12 cellular contexts compared by ENCODE assay signal in the genomic region with DNA sequence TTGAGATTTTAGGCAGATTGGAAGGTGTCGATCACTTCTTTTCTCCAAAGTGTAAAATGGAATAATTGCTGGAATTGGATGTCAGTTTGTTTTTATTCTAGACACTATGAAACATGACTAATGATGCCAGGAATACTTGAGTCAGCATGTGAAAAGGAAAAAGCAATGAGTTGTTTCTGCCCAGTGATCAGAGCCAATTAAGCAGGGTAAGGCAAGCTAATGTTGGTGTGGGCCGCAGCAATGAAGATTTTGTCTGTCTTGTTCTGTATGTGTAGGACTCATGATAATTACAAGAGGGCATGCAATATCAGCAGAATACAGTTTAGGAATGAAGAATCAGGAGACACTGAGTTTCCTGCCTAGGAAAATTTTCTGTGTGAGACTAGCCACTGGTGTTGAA.
DNase-seq lines count a peak whose midpoint lies in the region; ATAC-seq, FAIRE-seq and TF ChIP-seq lines count a peak whose summit lies in the region.
"Had no signal": no experiment of that assay in that cellular context is flagged by ENCODE, and none has a peak within 500 bp of the region (broad histone marks: within the 10 kb centered on the region; RNA-seq: fewer than 3 reads in every experiment).

No MANE protein-coding gene starts in this region.

- no peaks in the 10 kb centered on the region for H3K79me2 ChIP-seq in HepG2 (ENCODE audit: insufficient read depth, low read length)

- FAIRE-seq in HepG2 (lab: Jason Lieb, UNC) = no peak

- in situ Hi-C loops in G401 (cut with HindIII; ENCODE audit: low sequenced_read_pairs) (no loop called here), HepG2 (cut with HindIII; ENCODE audit: extremely low pct_ligation_motif_present, low pct_unique_long_range_greater_than_20kb) (no loop called here)

- no peak for ATAC-seq in GM21528 (IDR thresholded peaks at IDR 0.05; ENCODE audit: low FRiP score, unreplicated experiment)
- ATAC-seq in GM18867 (IDR thresholded peaks at IDR 0.05; ENCODE audit: unreplicated experiment) = no peak
- no peak for ATAC-seq in HepG2
- ATAC-seq: HCT116 had no signal

- H3K4me2 ChIP-seq in HepG2 (ENCODE audit: low read depth, low read length) = no peak overlapping the region

- TF ChIP-seq POLR2A in HepG2 (IDR thresholded peaks at IDR 0.05; ENCODE audit: insufficient read depth in 1 of 2, low read depth in 2 of 2, low read length in 2 of 2) = no peak

- no peak for TF ChIP-seq CTCF in HepG2 (CRISPR knock-in tag; IDR thresholded peaks at IDR 0.05)

- no TSS peak for BruUV-seq in HepG2 (replicated peaks; lab: Mats Ljungman, UMichigan)

- WGBS in HepG2 (ENCODE audit: low lambda C conversion rate) = 85% methylated on average over 2 of the region's 2 CpGs

- no peaks in the 10 kb centered on the region for H3K36me3 ChIP-seq in HepG2 (replicated peaks in 1 of 2; ENCODE audit: control insufficient read depth in 1 of 2, insufficient read depth in 2 of 2, low read length in 2 of 2)

- no peaks in the 10 kb centered on the region for H3K9me3 ChIP-seq in HepG2 (ENCODE audit: low read length)

- no peak overlapping the region for H3K4me3 ChIP-seq in HepG2 (replicated peaks in 1 of 3; ENCODE audit: insufficient read depth in 1 of 3, low read depth in 2 of 3, low read length in 3 of 3)

- H2AFZ ChIP-seq in HepG2 (ENCODE audit: low read length) = no peak overlapping the region

- CTCF ChIA-PET in HepG2 (lab: Yijun Ruan, JAX; ENCODE audit: low intra/inter-chr PET ratio, low total read pairs) = no interaction called here

- no peaks in the 10 kb centered on the region for H3K27me3 ChIP-seq in HepG2 (ENCODE audit: control insufficient read depth in 1 of 2, insufficient read depth in 2 of 2, low read length in 2 of 2)

- no peak overlapping the region for H3K27ac ChIP-seq in HepG2 (ENCODE audit: extremely low read length, insufficient read depth, low read length)

- no peak for TF ChIP-seq RAD21 in HepG2 (CRISPR knock-in tag; IDR thresholded peaks at IDR 0.05)

- POLR2A ChIA-PET in HepG2 (lab: Yijun Ruan, JAX) = no interaction called here

- no peak overlapping the region for H3K9ac ChIP-seq in HepG2 (ENCODE audit: insufficient read depth, low read depth, low read length)

- no peaks in the 10 kb centered on the region for H3K4me1 ChIP-seq in HepG2 (ENCODE audit: insufficient read depth, low read length)

- intact Hi-C loops in HepG2 (cut with micrococcal nuclease; ENCODE audit: unreplicated experiment) = no loop called here

- TF ChIP-seq EP300 in HepG2 (IDR thresholded peaks at IDR 0.05; ENCODE audit: low read depth in 2 of 2, low read length in 2 of 2) = no peak
- no peak for TF ChIP-seq EP300 in HepG2 (CRISPR knock-in tag; IDR thresholded peaks at IDR 0.05; ENCODE audit: borderline replicate concordance)

- DNase-seq in G401 (ENCODE audit: low spot score) (peak; percentile 22), NCI-H446 treated with DMSO at 0.1 percent for 48 hours (lab: John Stamatoyannopoulos, UW) (peak; percentile 85), dedifferentiated amniotic fluid mesenchymal stem cell (ENCODE audit: extremely low spot score) (peak; percentile 20), non-pigmented ciliary epithelial cell (ENCODE audit: low read depth) (peak; percentile 8), DMS 273 treated with DMSO at 0.1 percent for 48 hours (lab: John Stamatoyannopoulos, UW) (no peak), HepG2 (ENCODE audit: low spot score) (no peak)
- DNase-seq: DMS79; NCI-H1092 treated with DMSO at 0.1 percent for 48 hours; stimulated activated CD4-positive, alpha-beta T cell treated with anti-CD3 and anti-CD28 coated beads, Interleukin-2, amount 100 ng/mL, for 24 hours had no signal

- no peaks in the 10 kb centered on the region for H4K20me1 ChIP-seq in HepG2 (ENCODE audit: insufficient read depth, low read length)

TF ChIP-seq in HepG2, 621 proteins besides CTCF, POLR2A, EP300 and RAD21:
- TF ChIP-seq REL (CRISPR knock-in tag; conservative IDR thresholded peaks at IDR 0.05) (no peak), ZFP41 (CRISPR knock-in tag; IDR thresholded peaks at IDR 0.05; ENCODE audit: borderline replicate concordance) (no peak), ZNF12 (CRISPR knock-in tag; IDR thresholded peaks at IDR 0.05) (no peak), SMC3 (IDR thresholded peaks at IDR 0.05; ENCODE audit: low read length) (no peak), FOXA1 (IDR thresholded peaks at IDR 0.05) (no peak), FOXA1 (CRISPR knock-in tag; IDR thresholded peaks at IDR 0.05) (no peak), BRCA1 (CRISPR knock-in tag; IDR thresholded peaks at IDR 0.05) (no peak), ZNF550 (CRISPR knock-in tag; IDR thresholded peaks at IDR 0.05; ENCODE audit: borderline replicate concordance) (no peak), REPIN1 (CRISPR knock-in tag; IDR thresholded peaks at IDR 0.05; ENCODE audit: borderline replicate concordance, low read depth) (no peak), AKAP8 (CRISPR knock-in tag; IDR thresholded peaks at IDR 0.05) (no peak), CEBPG (CRISPR knock-in tag; IDR thresholded peaks at IDR 0.05) (no peak), SALL1 (CRISPR knock-in tag; IDR thresholded peaks at IDR 0.05) (no peak), ZIK1 (CRISPR knock-in tag; IDR thresholded peaks at IDR 0.05; ENCODE audit: borderline replicate concordance, low read depth) (no peak), HNRNPK (IDR thresholded peaks at IDR 0.05; ENCODE audit: low read depth, low read length, poor library complexity, severe bottlenecking) (no peak), ASH2L (IDR thresholded peaks at IDR 0.05; ENCODE audit: insufficient read length, low read depth, low read length) (no peak)
- TF ChIP-seq, protein P1, sequence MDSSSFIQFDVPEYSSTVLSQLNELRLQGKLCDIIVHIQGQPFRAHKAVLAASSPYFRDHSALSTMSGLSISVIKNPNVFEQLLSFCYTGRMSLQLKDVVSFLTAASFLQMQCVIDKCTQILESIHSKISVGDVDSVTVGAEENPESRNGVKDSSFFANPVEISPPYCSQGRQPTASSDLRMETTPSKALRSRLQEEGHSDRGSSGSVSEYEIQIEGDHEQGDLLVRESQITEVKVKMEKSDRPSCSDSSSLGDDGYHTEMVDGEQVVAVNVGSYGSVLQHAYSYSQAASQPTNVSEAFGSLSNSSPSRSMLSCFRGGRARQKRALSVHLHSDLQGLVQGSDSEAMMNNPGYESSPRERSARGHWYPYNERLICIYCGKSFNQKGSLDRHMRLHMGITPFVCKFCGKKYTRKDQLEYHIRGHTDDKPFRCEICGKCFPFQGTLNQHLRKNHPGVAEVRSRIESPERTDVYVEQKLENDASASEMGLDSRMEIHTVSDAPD (CRISPR knock-in tag; IDR thresholded peaks at IDR 0.05) = no peak
- TF ChIP-seq, protein P2, sequence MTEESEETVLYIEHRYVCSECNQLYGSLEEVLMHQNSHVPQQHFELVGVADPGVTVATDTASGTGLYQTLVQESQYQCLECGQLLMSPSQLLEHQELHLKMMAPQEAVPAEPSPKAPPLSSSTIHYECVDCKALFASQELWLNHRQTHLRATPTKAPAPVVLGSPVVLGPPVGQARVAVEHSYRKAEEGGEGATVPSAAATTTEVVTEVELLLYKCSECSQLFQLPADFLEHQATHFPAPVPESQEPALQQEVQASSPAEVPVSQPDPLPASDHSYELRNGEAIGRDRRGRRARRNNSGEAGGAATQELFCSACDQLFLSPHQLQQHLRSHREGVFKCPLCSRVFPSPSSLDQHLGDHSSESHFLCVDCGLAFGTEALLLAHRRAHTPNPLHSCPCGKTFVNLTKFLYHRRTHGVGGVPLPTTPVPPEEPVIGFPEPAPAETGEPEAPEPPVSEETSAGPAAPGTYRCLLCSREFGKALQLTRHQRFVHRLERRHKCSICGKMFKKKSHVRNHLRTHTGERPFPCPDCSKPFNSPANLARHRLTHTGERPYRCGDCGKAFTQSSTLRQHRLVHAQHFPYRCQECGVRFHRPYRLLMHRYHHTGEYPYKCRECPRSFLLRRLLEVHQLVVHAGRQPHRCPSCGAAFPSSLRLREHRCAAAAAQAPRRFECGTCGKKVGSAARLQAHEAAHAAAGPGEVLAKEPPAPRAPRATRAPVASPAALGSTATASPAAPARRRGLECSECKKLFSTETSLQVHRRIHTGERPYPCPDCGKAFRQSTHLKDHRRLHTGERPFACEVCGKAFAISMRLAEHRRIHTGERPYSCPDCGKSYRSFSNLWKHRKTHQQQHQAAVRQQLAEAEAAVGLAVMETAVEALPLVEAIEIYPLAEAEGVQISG (CRISPR knock-in tag; IDR thresholded peaks at IDR 0.05) = no peak
- TF ChIP-seq, protein P3, sequence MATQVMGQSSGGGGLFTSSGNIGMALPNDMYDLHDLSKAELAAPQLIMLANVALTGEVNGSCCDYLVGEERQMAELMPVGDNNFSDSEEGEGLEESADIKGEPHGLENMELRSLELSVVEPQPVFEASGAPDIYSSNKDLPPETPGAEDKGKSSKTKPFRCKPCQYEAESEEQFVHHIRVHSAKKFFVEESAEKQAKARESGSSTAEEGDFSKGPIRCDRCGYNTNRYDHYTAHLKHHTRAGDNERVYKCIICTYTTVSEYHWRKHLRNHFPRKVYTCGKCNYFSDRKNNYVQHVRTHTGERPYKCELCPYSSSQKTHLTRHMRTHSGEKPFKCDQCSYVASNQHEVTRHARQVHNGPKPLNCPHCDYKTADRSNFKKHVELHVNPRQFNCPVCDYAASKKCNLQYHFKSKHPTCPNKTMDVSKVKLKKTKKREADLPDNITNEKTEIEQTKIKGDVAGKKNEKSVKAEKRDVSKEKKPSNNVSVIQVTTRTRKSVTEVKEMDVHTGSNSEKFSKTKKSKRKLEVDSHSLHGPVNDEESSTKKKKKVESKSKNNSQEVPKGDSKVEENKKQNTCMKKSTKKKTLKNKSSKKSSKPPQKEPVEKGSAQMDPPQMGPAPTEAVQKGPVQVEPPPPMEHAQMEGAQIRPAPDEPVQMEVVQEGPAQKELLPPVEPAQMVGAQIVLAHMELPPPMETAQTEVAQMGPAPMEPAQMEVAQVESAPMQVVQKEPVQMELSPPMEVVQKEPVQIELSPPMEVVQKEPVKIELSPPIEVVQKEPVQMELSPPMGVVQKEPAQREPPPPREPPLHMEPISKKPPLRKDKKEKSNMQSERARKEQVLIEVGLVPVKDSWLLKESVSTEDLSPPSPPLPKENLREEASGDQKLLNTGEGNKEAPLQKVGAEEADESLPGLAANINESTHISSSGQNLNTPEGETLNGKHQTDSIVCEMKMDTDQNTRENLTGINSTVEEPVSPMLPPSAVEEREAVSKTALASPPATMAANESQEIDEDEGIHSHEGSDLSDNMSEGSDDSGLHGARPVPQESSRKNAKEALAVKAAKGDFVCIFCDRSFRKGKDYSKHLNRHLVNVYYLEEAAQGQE (IDR thresholded peaks at IDR 0.05; ENCODE audit: borderline replicate concordance in 1 of 2, low read depth in 1 of 2, low read length in 2 of 2) = no peak
TF ChIP-seq in HepG2: peak in this region for 0.

Comparison
In these comparisons a context has a peak if more than half of its experiments do, and no peak if none do; other contexts are left out.
1. DNase-seq: peak in G401 (single experiment), NCI-H446 treated with DMSO at 0.1 percent for 48 hours (single experiment), dedifferentiated amniotic fluid mesenchymal stem cell (single experiment) and non-pigmented ciliary epithelial cell (single experiment); none in DMS 273 treated with DMSO at 0.1 percent for 48 hours (single experiment) and HepG2 (single experiment).